17 cellular contexts compared by ENCODE assay signal in the genomic region with DNA sequence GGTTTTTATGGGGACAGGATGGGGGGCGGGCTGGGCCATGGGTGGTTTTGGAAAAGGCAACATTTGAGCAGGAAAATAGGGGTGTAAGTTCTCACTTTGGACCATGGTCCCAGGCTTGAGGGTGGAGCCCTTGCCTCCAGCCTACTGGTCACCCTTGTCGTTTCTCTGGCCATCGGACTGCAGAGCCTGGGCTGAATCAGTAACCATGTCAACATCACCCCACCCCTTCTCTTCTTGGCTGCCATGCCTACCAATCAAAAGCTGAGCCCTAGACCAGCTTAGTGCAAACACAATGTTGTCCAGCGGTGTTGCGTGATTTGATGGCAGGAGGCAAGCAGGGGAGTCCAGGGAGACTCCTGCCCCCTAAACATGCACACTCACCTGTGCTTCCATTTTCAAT.
DNase-seq lines count a peak whose midpoint lies in the region; ATAC-seq, FAIRE-seq and TF ChIP-seq lines count a peak whose summit lies in the region.
"Had no signal": no experiment of that assay in that cellular context is flagged by ENCODE, and none has a peak within 500 bp of the region (broad histone marks: within the 10 kb centered on the region; RNA-seq: fewer than 3 reads in every experiment).

No MANE protein-coding gene starts in this region.

- ATAC-seq in DND-41 (ENCODE audit: insufficient read depth, low read depth) (no peak), GM21381 (IDR thresholded peaks at IDR 0.05; ENCODE audit: unreplicated experiment) (no peak)

- H2AFZ ChIP-seq in DND-41 (ENCODE audit: low read depth, low read length) = no peak overlapping the region
- H2AFZ ChIP-seq in neuronal stem cell (ENCODE audit: low read length) = no peak overlapping the region

- H3K9me3 ChIP-seq in DND-41 (ENCODE audit: insufficient read depth, low read length, severe bottlenecking) = no peaks in the 10 kb centered on the region
- H3K9me3 ChIP-seq in neuronal stem cell (replicated peaks in 1 of 2; ENCODE audit: control insufficient read depth in 2 of 2, insufficient read depth in 1 of 2, low read depth in 1 of 2, low read length in 2 of 2) = peaks cover 0 to 5% of the 10 kb centered on the region in 2 donors
- H3K9me3 ChIP-seq: BLaER1 had no signal

- no peaks in the 10 kb centered on the region for H3K79me1 ChIP-seq in neuronal stem cell (ENCODE audit: low read depth, low read length)

- H4K91ac ChIP-seq in neuronal stem cell (ENCODE audit: low read depth, low read length, poor library complexity) = no peak overlapping the region

- H3K23ac ChIP-seq in neuronal stem cell (ENCODE audit: low read depth, low read length, poor library complexity) = no peak overlapping the region

- H3K18ac ChIP-seq in neuronal stem cell (ENCODE audit: low read length) = no peak overlapping the region

- H2BK15ac ChIP-seq in neuronal stem cell (ENCODE audit: low read length) = no peak overlapping the region

- WGBS in neuronal stem cell (ENCODE audit: extremely low coverage in 2 of 2, insufficient read length in 2 of 2, insufficient replicate concordance in 1 of 2), 2 donors = no CpG with 5 or more reads among the region's 5 CpGs

- H3K9ac ChIP-seq in DND-41 (ENCODE audit: low read depth, low read length) (no peak overlapping the region), neuronal stem cell (ENCODE audit: low read depth, low read length, poor library complexity) (no peak overlapping the region)
- H3K9ac ChIP-seq: BLaER1 had no signal

- H3K27ac ChIP-seq in DND-41 (ENCODE audit: low read length) = peak overlapping the region; percentile 84; the same call in 1 of the 2 replicates
- H3K27ac ChIP-seq in neuronal stem cell (replicated peaks; ENCODE audit: low read length) = no peak overlapping the region
- H3K27ac ChIP-seq: BLaER1 had no signal

- H3K36me3 ChIP-seq in DND-41 (ENCODE audit: insufficient read depth, low read length) (no peaks in the 10 kb centered on the region), bronchial epithelial cell (ENCODE audit: control insufficient read depth, insufficient read depth, low read length) (no peaks in the 10 kb centered on the region), neuronal stem cell (replicated peaks in 1 of 2; ENCODE audit: control insufficient read depth in 2 of 2, insufficient read depth in 2 of 2, low read length in 2 of 2) (no peaks in the 10 kb centered on the region)
- H3K36me3 ChIP-seq: BLaER1 had no signal

- no peak for DNase-seq in DND-41
- DNase-seq in NCI-H748 (lab: John Stamatoyannopoulos, UW; ENCODE audit: unreplicated experiment) = peak; percentile 71
- no peak for DNase-seq in bronchial epithelial cell (ENCODE audit: low read depth)
- no peak for DNase-seq in neuronal stem cell (ENCODE audit: low spot score)
- no peak for DNase-seq in RCC 7860 (ENCODE audit: low spot score)
- DNase-seq in NOMO-1 treated with DMSO at 0.1 percent for 48 hours (lab: John Stamatoyannopoulos, UW; ENCODE audit: unreplicated experiment) = no peak
- DNase-seq: 8988T; CD4-positive, alpha-beta memory T cell; DMS153; DMS79; GF-D8; GOT3; H9; IMR-90 had no signal

- no peak overlapping the region for H3K4ac ChIP-seq in neuronal stem cell (ENCODE audit: low read length)

- H3K4me3 ChIP-seq in DND-41 (ENCODE audit: low read depth in 1 of 2, low read length in 2 of 2) (no peak overlapping the region), bronchial epithelial cell (ENCODE audit: low read depth, low read length) (no peak overlapping the region), neuronal stem cell (ENCODE audit: low read length in 2 of 2) (no peak overlapping the region)
- H3K4me3 ChIP-seq: BLaER1 had no signal

- no peak for TF ChIP-seq CTCF in DND-41 (IDR thresholded peaks at IDR 0.05; ENCODE audit: borderline replicate concordance, extremely low read depth, low read length, poor library complexity, severe bottlenecking)
- TF ChIP-seq CTCF in bronchial epithelial cell (IDR thresholded peaks at IDR 0.05; ENCODE audit: insufficient read depth, low read length, severe bottlenecking) = no peak

- H3K27me3 ChIP-seq in DND-41 (ENCODE audit: insufficient read depth, low read length, poor library complexity) (no peaks in the 10 kb centered on the region), bronchial epithelial cell (ENCODE audit: control insufficient read depth, insufficient read depth, low read length) (no peaks in the 10 kb centered on the region), neuronal stem cell (ENCODE audit: control insufficient read depth in 3 of 3, insufficient read depth in 3 of 3, low read depth in 1 of 3, low read length in 3 of 3) (no peaks in the 10 kb centered on the region)
- H3K27me3 ChIP-seq: BLaER1 had no signal

- H2BK120ac ChIP-seq in neuronal stem cell (ENCODE audit: low read depth, low read length) = no peak overlapping the region

- H3K79me2 ChIP-seq in DND-41 (ENCODE audit: insufficient read depth, low read length) = no peaks in the 10 kb centered on the region

- no peak overlapping the region for H4K8ac ChIP-seq in neuronal stem cell (ENCODE audit: low read depth, low read length)

- H3K4me2 ChIP-seq in DND-41 (ENCODE audit: insufficient read depth, low read length) (no peak overlapping the region), neuronal stem cell (ENCODE audit: insufficient read depth, low read length, poor library complexity, severe bottlenecking) (no peak overlapping the region)
- H3K4me2 ChIP-seq: BLaER1 had no signal

- peak overlapping the region; percentile 10 for H2BK5ac ChIP-seq in neuronal stem cell (ENCODE audit: low read length)

- H3K14ac ChIP-seq in neuronal stem cell (ENCODE audit: low read length) = no peak overlapping the region

- no peak overlapping the region for H2BK12ac ChIP-seq in neuronal stem cell (ENCODE audit: low read length)

- FAIRE-seq in bronchial epithelial cell (lab: Jason Lieb, UNC) (peak; percentile 52), RCC 7860 (lab: Jason Lieb, UNC) (no peak)
- FAIRE-seq: HTR-8/SVneo had no signal

- H2AK5ac ChIP-seq in neuronal stem cell (ENCODE audit: low read depth, low read length) = no peak overlapping the region

- H3K4me1 ChIP-seq in DND-41 (ENCODE audit: insufficient read depth, low read length) (peaks cover 49% of the 10 kb centered on the region), neuronal stem cell (ENCODE audit: control insufficient read depth in 2 of 2, insufficient read depth in 1 of 2, low read depth in 1 of 2, low read length in 2 of 2) (peaks cover 4% of the 10 kb centered on the region in 2 donors)

- no peaks in the 10 kb centered on the region for H4K20me1 ChIP-seq in DND-41 (ENCODE audit: insufficient read depth, low read length)
- H4K20me1 ChIP-seq: BLaER1 had no signal
